In genomic region chr6:31079656-31080261, GRCh38 we compare ENCODE assay signal across 8 cellular contexts. TPM values are rescaled to one million over a fixed set of nuclear protein-coding genes. Genes with fewer than 3 reads are reported as not detected.
DNase-seq lines count a peak whose midpoint lies in the region; ATAC-seq and TF ChIP-seq lines count a peak whose summit lies in the region.

No MANE protein-coding gene starts in this region.

- H3K27me3 ChIP-seq in liver (ENCODE audit: control insufficient read depth in 4 of 4, insufficient read depth in 4 of 4, low read length in 3 of 4), result no peaks in the 10 kb centered on the region

- TF ChIP-seq CTCF in choroid plexus epithelial cell (conservative IDR thresholded peaks at IDR 0.05; ENCODE audit: low read depth, low read length), result peak; percentile 85
- peak; percentile 78 for TF ChIP-seq CTCF in liver (IDR thresholded peaks at IDR 0.05; ENCODE audit: low read depth, low read length, missing input control)

- H3K36me3 ChIP-seq in liver (ENCODE audit: control insufficient read depth in 4 of 4, insufficient read depth in 3 of 4, low read depth in 1 of 4, low read length in 3 of 4), result no peaks in the 10 kb centered on the region

- H3K4me3 ChIP-seq in choroid plexus epithelial cell (ENCODE audit: low read depth, low read length) (peak overlapping the region; percentile 42), liver (ENCODE audit: low read depth in 1 of 3, low read length in 3 of 3) (no peak overlapping the region)

- no peaks in the 10 kb centered on the region for H3K9me3 ChIP-seq in liver (ENCODE audit: control insufficient read depth in 4 of 4, low read length in 3 of 4)

- TF ChIP-seq RAD21 in liver (IDR thresholded peaks at IDR 0.05), result peak; percentile 82 to 88

- no peak overlapping the region for H3K9ac ChIP-seq in liver (ENCODE audit: low read depth in 1 of 2, low read length in 2 of 2)

- ATAC-seq in Right ventricle myocardium inferior (peak; percentile 47), HG03095 (IDR thresholded peaks at IDR 0.05; ENCODE audit: unreplicated experiment) (no peak)

- H3K27ac ChIP-seq in liver (ENCODE audit: low read depth in 1 of 2, low read length in 2 of 2), result no peak overlapping the region

- peaks cover 0 to 3% (median 0%) of the 10 kb centered on the region in 4 donors for H3K4me1 ChIP-seq in liver (ENCODE audit: control insufficient read depth in 4 of 4, insufficient read depth in 4 of 4, low read length in 3 of 4)

- intact Hi-C loops in Right ventricle myocardium inferior (cut with DNase I), result loop anchor here (10.0 kb wide), 1 partner anchor 335 kb away; the partner anchor contains the start of genes FLOT1 and IER3
- intact Hi-C loops in cardiac septum (cut with DNase I), result loop anchor here (5.0 to 10.0 kb wide), 2 partner anchors 355 to 537 kb away; partner anchors contain the start of gene TUBB

- DNase-seq in Right ventricle myocardium inferior (ENCODE audit: missing footprints) (no peak), cardiac septum (ENCODE audit: low spot score) (no peak), NCI-H510A (lab: John Stamatoyannopoulos, UW) (peak; percentile 21), choroid plexus epithelial cell (ENCODE audit: low read depth) (peak; percentile 80)
- peak; percentile 79 for DNase-seq in activated CD4-positive, alpha-beta T cell treated with anti-CD3 and anti-CD28 coated beads for 48 hours
- DNase-seq in stimulated activated CD4-positive, alpha-beta T cell treated with anti-CD3 and anti-CD28 coated beads, Interleukin-4, amount 100 ng/mL, for 48 hours (ENCODE audit: low read depth in 2 of 2), result peak; percentile 57 to 63

- WGBS in liver, result 24% methylated on average over 22 of the region's 22 CpGs

TF ChIP-seq in liver, 16 proteins besides CTCF, POLR2A, EP300 and RAD21:
- TF ChIP-seq TAF1 (conservative IDR thresholded peaks at IDR 0.05) (no peak), GABPA (IDR thresholded peaks at IDR 0.05 in 1 of 2, conservative IDR thresholded peaks at IDR 0.05 in 1 of 2) (no peak), JUND (IDR thresholded peaks at IDR 0.05) (no peak), YY1 (IDR thresholded peaks at IDR 0.05) (no peak), REST (IDR thresholded peaks at IDR 0.05) (no peak), FOXA1 (IDR thresholded peaks at IDR 0.05) (no peak), RXRA (IDR thresholded peaks at IDR 0.05) (no peak), NR2F2 (IDR thresholded peaks at IDR 0.05) (no peak), EGR1 (IDR thresholded peaks at IDR 0.05; ENCODE audit: low read depth in 2 of 2) (no peak)

RNA-seq across cellular contexts. Expression of gene C6orf15, which starts 32.6 kb away (rescaled TPM):
- total RNA-seq in Right ventricle myocardium inferior, result not detected
- total RNA-seq in cardiac septum, result not detected
- total RNA-seq in liver, result not detected
- not detected for polyA plus RNA-seq in liver

RNA-seq across cellular contexts. Expression of gene PSORS1C1, which starts 34.8 kb away (rescaled TPM):
- 1.9 TPM for total RNA-seq in Right ventricle myocardium inferior
- total RNA-seq in cardiac septum, result 3.9 TPM
- total RNA-seq in liver, result under 1 TPM in 1 of 2 donors, not detected in 1; under 0.01 TPM
- under 1 TPM in 1 of 2 donors, not detected in 1; 0.08 TPM for polyA plus RNA-seq in liver

RNA-seq across cellular contexts. Expression of gene CDSN, which starts 40.5 kb away (rescaled TPM):
- total RNA-seq in Right ventricle myocardium inferior (not detected), cardiac septum (not detected), liver (not detected)
- polyA plus RNA-seq in liver, result not detected

RNA-seq across cellular contexts. Expression of gene PSORS1C2, which starts 59.1 kb away (rescaled TPM):
- total RNA-seq in Right ventricle myocardium inferior (not detected), cardiac septum (not detected), liver (not detected)
- polyA plus RNA-seq in liver, result not detected

Comparison
In these comparisons a context has a peak if more than half of its experiments do, and no peak if none do; other contexts are left out.
1. DNase-seq: peak in NCI-H510A (single experiment), activated CD4-positive, alpha-beta T cell treated with anti-CD3 and anti-CD28 coated beads for 48 hours (single experiment), choroid plexus epithelial cell (single experiment) and stimulated activated CD4-positive, alpha-beta T cell treated with anti-CD3 and anti-CD28 coated beads, Interleukin-4, amount 100 ng/mL, for 48 hours (2 of 2); none in Right ventricle myocardium inferior (single experiment) and cardiac septum (single experiment).